ENCODE assay signal across 1 cellular context in genomic region chr15:40155270-40155910, GRCh38.
A peak's percentile ranks its signal among the peaks of the same experiment; 100 is the strongest.
TF ChIP-seq lines count a peak whose summit lies in the region.

No MANE protein-coding gene starts in this region.

TF ChIP-seq in GM23338, 12 proteins besides CTCF, POLR2A, EP300 and RAD21:
- TF ChIP-seq NANOG (IDR thresholded peaks at IDR 0.05; ENCODE audit: borderline replicate concordance) (0 out of 2 replicates have a peak, but pooled peaks have one; percentile 27), CREB1 (CRISPR knock-in tag; IDR thresholded peaks at IDR 0.05; ENCODE audit: low read depth) (0 out of 2 replicates have a peak, but pooled peaks have one; percentile 9), POLR2AphosphoS5 (IDR thresholded peaks at IDR 0.05; ENCODE audit: low read depth) (no peak; the same call in 1 of the 2 replicates), ZNF462 (CRISPR knock-in tag; IDR thresholded peaks at IDR 0.05) (peak; percentile 78; the same call in 1 of the 2 replicates), ZNF331 (CRISPR knock-in tag; IDR thresholded peaks at IDR 0.05; ENCODE audit: low read depth) (no peak), JUNB (IDR thresholded peaks at IDR 0.05; ENCODE audit: unreplicated experiment) (no peak), EZH2phosphoT487 (IDR thresholded peaks at IDR 0.05; ENCODE audit: unreplicated experiment) (no peak), ZNF114 (CRISPR knock-in tag; IDR thresholded peaks at IDR 0.05) (no peak), EZH2 (IDR thresholded peaks at IDR 0.05; ENCODE audit: low read depth, unreplicated experiment) (no peak), ETS1 (IDR thresholded peaks at IDR 0.05) (no peak; the same call in 1 of the 2 replicates), STAT1 (IDR thresholded peaks at IDR 0.05; ENCODE audit: unreplicated experiment) (no peak), REST (IDR thresholded peaks at IDR 0.05; ENCODE audit: unreplicated experiment) (no peak)
